ENCODE assay signal across 8 cellular contexts in the genomic region with DNA sequence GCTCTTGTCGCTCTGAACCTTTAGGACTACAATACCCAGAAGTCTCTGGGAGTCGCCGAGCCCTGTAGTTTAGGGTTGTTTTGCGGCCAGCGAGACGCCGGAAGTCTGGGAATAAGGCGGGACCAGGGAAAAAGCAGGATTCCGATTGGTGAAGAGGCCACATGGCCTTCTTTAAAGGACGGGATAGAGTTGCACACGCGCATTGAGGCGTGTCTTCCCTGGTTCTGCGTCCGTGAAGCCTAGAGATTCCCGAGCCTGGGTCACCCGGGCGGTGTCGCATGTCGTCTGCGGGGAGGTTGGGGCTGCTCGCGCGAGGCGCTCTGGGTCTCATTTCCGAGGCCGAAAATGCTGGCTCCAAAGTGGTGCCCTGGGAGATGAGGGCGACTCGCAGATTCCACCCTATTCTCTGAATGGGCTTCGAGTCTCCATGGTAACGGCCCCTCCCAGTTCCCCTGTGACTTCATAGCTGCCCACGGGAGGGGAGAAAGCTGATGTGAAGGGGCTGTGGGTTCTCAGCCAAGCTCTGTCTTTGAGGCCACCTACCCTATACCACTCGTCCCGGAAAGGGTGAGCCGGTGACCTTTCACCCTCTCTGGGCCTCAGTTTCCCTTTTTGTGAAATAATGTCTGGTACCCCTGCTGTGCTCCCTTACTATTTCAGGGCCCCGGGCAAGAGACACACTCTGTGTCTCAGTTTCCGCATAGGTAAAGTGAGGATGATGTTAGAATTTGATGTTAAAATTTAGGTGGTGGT. TPM values are rescaled to one million over a fixed set of nuclear protein-coding genes. Genes with fewer than 3 reads are reported as not detected.
DNase-seq lines count a peak whose midpoint lies in the region; ATAC-seq, FAIRE-seq and TF ChIP-seq lines count a peak whose summit lies in the region.

No MANE protein-coding gene starts in this region.

- no peaks in the 10 kb centered on the region for H3K9me3 Mint-ChIP-seq in mesothelial cell of epicardium

- FAIRE-seq in D721Med (lab: Jason Lieb, UNC), result no peak
- peak; percentile 99 for FAIRE-seq in endothelial cell of umbilical vein (lab: Jason Lieb, UNC)

- peak overlapping the region; percentile 99 for H3K27ac Mint-ChIP-seq in mesothelial cell of epicardium

- H3K4me3 ChIP-seq in OCI-LY1 (ENCODE audit: low read depth, low read length, poor library complexity, severe bottlenecking), result peak overlapping the region; percentile 70
- peak overlapping the region; percentile 66 to 89 (median 76) for H3K4me3 ChIP-seq in endothelial cell of umbilical vein (replicated peaks in 1 of 3; ENCODE audit: insufficient read depth in 1 of 3, low read depth in 1 of 3, low read length in 3 of 3)

- peak; percentile 82 for DNase-seq in D721Med (ENCODE audit: insufficient read length, low spot score)
- peak; percentile 95 for DNase-seq in HuH-7 (ENCODE audit: low spot score)
- DNase-seq in activated T-cell treated with anti-CD3 and anti-CD28 coated beads for 1 hour (ENCODE audit: low read depth), result peak; percentile 80
- peak; percentile 99 for DNase-seq in endothelial cell of umbilical vein (ENCODE audit: low read depth, low spot score)
- DNase-seq in mesothelial cell of epicardium (ENCODE audit: low spot score in 2 of 2, unreplicated experiment in 2 of 2), result peak; percentile 81 to 90
- peak; percentile 80 to 90 for DNase-seq in stimulated activated CD8-positive, alpha-beta memory T cell treated with anti-CD3 and anti-CD28 coated beads, Interleukin-15, amount 100 ng/mL, for 4 hours (ENCODE audit: low read depth in 2 of 2)

- POLR2A ChIA-PET in endothelial cell of umbilical vein (lab: Charles Lee), result interaction anchor here (0.6 kb wide), 2 partner anchors 16 to 148 kb away, joined by 4 to 6 read pairs; no protein-coding TSS in a partner anchor

- H3K27me3 Mint-ChIP-seq in mesothelial cell of epicardium (ENCODE audit: low read depth), result peaks cover 2% of the 10 kb centered on the region

- H3K36me3 Mint-ChIP-seq in mesothelial cell of epicardium, result peaks cover 6% of the 10 kb centered on the region

- H3K4me1 ChIP-seq in OCI-LY1 (ENCODE audit: insufficient read depth, low read length, severe bottlenecking), result peaks cover 14% of the 10 kb centered on the region
- H3K4me1 ChIP-seq in endothelial cell of umbilical vein (ENCODE audit: control insufficient read depth, extremely low read depth, insufficient read depth, low read length), result peaks cover 12% of the 10 kb centered on the region

- no peaks in the 10 kb centered on the region for H3F3A ChIP-seq in OCI-LY1 (ENCODE audit: insufficient read depth, low read length)

- H3K9me2 ChIP-seq in OCI-LY1 (ENCODE audit: low read depth, low read length), result no peaks in the 10 kb centered on the region

- H3K27me3 ChIP-seq in OCI-LY1 (ENCODE audit: insufficient read depth, low read length) (no peaks in the 10 kb centered on the region), endothelial cell of umbilical vein (ENCODE audit: control insufficient read depth in 2 of 2, insufficient read depth in 2 of 2, low read length in 2 of 2) (no peaks in the 10 kb centered on the region)

- H2AFZ ChIP-seq in OCI-LY1 (ENCODE audit: low read length) (peak overlapping the region; percentile 22; the same call in 1 of the 2 replicates), endothelial cell of umbilical vein (ENCODE audit: low read depth, low read length) (peak overlapping the region; percentile 97)

- H3K9ac ChIP-seq in OCI-LY1 (ENCODE audit: low read length) (peak overlapping the region; percentile 71), endothelial cell of umbilical vein (replicated peaks; ENCODE audit: extremely low read depth, insufficient read depth, low read length) (peak overlapping the region; percentile 99)

- dilution Hi-C loops in endothelial cell of umbilical vein (cut with MboI; ENCODE audit: extremely low pct_ligation_motif_present, low sequenced_read_pairs), result no loop called here

- peak; percentile 65 for ATAC-seq in GM21526 (IDR thresholded peaks at IDR 0.05; ENCODE audit: low FRiP score, unreplicated experiment)

- peak overlapping the region; percentile 91 for H3K27ac ChIP-seq in OCI-LY1 (ENCODE audit: low read depth, low read length, poor library complexity, severe bottlenecking)
- H3K27ac ChIP-seq in endothelial cell of umbilical vein (ENCODE audit: insufficient read depth, low read depth, low read length), result peak overlapping the region; percentile 98

- TF ChIP-seq CTCF in D721Med (IDR thresholded peaks at IDR 0.05; ENCODE audit: insufficient read depth, missing control alignments) (no peak), OCI-LY1 (IDR thresholded peaks at IDR 0.05; ENCODE audit: low read length) (no peak), endothelial cell of umbilical vein (IDR thresholded peaks at IDR 0.05; ENCODE audit: extremely low read depth in 1 of 2, insufficient read depth in 1 of 2, low read depth in 1 of 2, low read length in 2 of 2) (no peak), mesothelial cell of epicardium (IDR thresholded peaks at IDR 0.05; ENCODE audit: unreplicated experiment) (no peak)

- H3K4me2 ChIP-seq in OCI-LY1 (ENCODE audit: low read length), result peak overlapping the region; percentile 75
- peak overlapping the region; percentile 61 for H3K4me2 ChIP-seq in endothelial cell of umbilical vein (ENCODE audit: insufficient read depth, low read length)

- H3K4me3 Mint-ChIP-seq in mesothelial cell of epicardium, result peak overlapping the region; percentile 93

- H3K36me3 ChIP-seq in OCI-LY1 (ENCODE audit: insufficient read depth, low read length) (peaks cover 10% of the 10 kb centered on the region), endothelial cell of umbilical vein (ENCODE audit: control insufficient read depth in 2 of 2, extremely low read depth in 1 of 2, insufficient read depth in 2 of 2, low read length in 2 of 2) (no peaks in the 10 kb centered on the region)

- H3K79me2 ChIP-seq in OCI-LY1 (ENCODE audit: insufficient read depth, low read length), result no peaks in the 10 kb centered on the region
- no peaks in the 10 kb centered on the region for H3K79me2 ChIP-seq in endothelial cell of umbilical vein (ENCODE audit: control insufficient read depth, insufficient read depth, low read length)

- H3K9me3 ChIP-seq in OCI-LY1 (ENCODE audit: low read length) (no peaks in the 10 kb centered on the region), endothelial cell of umbilical vein (replicated peaks; ENCODE audit: control insufficient read depth, insufficient read depth, low read length) (no peaks in the 10 kb centered on the region)

- H3K4me1 Mint-ChIP-seq in mesothelial cell of epicardium, result peaks cover 17% of the 10 kb centered on the region

- TF ChIP-seq POLR2A in endothelial cell of umbilical vein (IDR thresholded peaks at IDR 0.05; ENCODE audit: low read depth, low read length), result peak; percentile 62

- H4K20me1 ChIP-seq in OCI-LY1 (ENCODE audit: insufficient read depth, low read length) (no peaks in the 10 kb centered on the region), endothelial cell of umbilical vein (replicated peaks; ENCODE audit: control insufficient read depth, extremely low read depth, insufficient read depth, low read length) (no peaks in the 10 kb centered on the region)

- intact Hi-C loops in endothelial cell of umbilical vein (cut with micrococcal nuclease), result loop anchor here (1.0 to 2.0 kb wide), 4 partner anchors 42 to 248 kb away; partner anchors contain the start of gene EDDM13

- H3K9me1 ChIP-seq in endothelial cell of umbilical vein (replicated peaks; ENCODE audit: control insufficient read depth, extremely low read depth, insufficient read depth, low read length), result no peaks in the 10 kb centered on the region

- CTCF ChIA-PET in endothelial cell of umbilical vein (lab: Charles Lee), result interaction anchor here (0.6 to 3.5 kb wide), 8 partner anchors 10 to 249 kb away, joined by 3 to 54 read pairs (median 4); no protein-coding TSS in a partner anchor

- BruUV-seq in endothelial cell of umbilical vein (replicated peaks; lab: Mats Ljungman, UMichigan), result TSS peak; percentile 74

TF ChIP-seq in endothelial cell of umbilical vein, 7 proteins besides CTCF, POLR2A, EP300 and RAD21:
- no peak for TF ChIP-seq MYC (IDR thresholded peaks at IDR 0.05; ENCODE audit: low read depth, low read length)
- no peak for TF ChIP-seq FOS (IDR thresholded peaks at IDR 0.05; ENCODE audit: borderline replicate concordance, insufficient read depth, low read length)
- TF ChIP-seq, protein P1, sequence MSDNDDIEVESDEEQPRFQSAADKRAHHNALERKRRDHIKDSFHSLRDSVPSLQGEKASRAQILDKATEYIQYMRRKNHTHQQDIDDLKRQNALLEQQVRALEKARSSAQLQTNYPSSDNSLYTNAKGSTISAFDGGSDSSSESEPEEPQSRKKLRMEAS (IDR thresholded peaks at IDR 0.05; ENCODE audit: insufficient read depth, insufficient read length), result peak; percentile 87
- no peak for TF ChIP-seq EZH2 (IDR thresholded peaks at IDR 0.05; ENCODE audit: borderline replicate concordance, low read depth, low read length, severe bottlenecking)
- TF ChIP-seq POLR2AphosphoS5 (IDR thresholded peaks at IDR 0.05; ENCODE audit: insufficient read depth, low read depth, low read length), result peak; percentile 57
- no peak for TF ChIP-seq GATA2 (IDR thresholded peaks at IDR 0.05; ENCODE audit: insufficient read depth, insufficient read length, low read depth, low read length)
- no peak for TF ChIP-seq JUN (IDR thresholded peaks at IDR 0.05; ENCODE audit: borderline replicate concordance, insufficient read depth, insufficient read length, low read depth)
TF ChIP-seq in endothelial cell of umbilical vein: peak in this region for 2.

RNA-seq across cellular contexts. Expression of gene ZSCAN5A, which starts 0.6 kb away (rescaled TPM):
- total RNA-seq in endothelial cell of umbilical vein, result 12.0 and 12.2 TPM in 2 replicates
- polyA plus RNA-seq in endothelial cell of umbilical vein, result 5.1 and 9.9 TPM in 2 replicates
- polyA plus RNA-seq in endothelial cell of umbilical vein (2011; cell fraction: cytosol; rRNA removed), result 8.6 and 10.7 TPM in 2 replicates
- 9.1 and 10.9 TPM in 2 replicates for polyA plus RNA-seq in endothelial cell of umbilical vein (2011; cell fraction: nucleus; rRNA removed)
- polyA plus RNA-seq in endothelial cell of umbilical vein (2012), result 9.8 and 10.8 TPM in 2 replicates
- 23.7 and 24.8 TPM in 2 replicates for polyA minus RNA-seq in endothelial cell of umbilical vein
- polyA minus RNA-seq in endothelial cell of umbilical vein (2011; cell fraction: cytosol; rRNA and poly(A)+ RNA removed), result 19.2 TPM
- polyA minus RNA-seq in endothelial cell of umbilical vein (2011; cell fraction: nucleus; rRNA and poly(A)+ RNA removed), result 33.0 and 44.9 TPM in 2 replicates
- total RNA-seq in mesothelial cell of epicardium, result 14.8 to 18.8 TPM (median 15.3 TPM) in 3 replicates

RNA-seq across cellular contexts. Expression of gene EDDM13, which starts 42.7 kb away (rescaled TPM):
- 0.65 TPM in 1 of 2 replicates, not detected in the other for total RNA-seq in endothelial cell of umbilical vein
- polyA plus RNA-seq in endothelial cell of umbilical vein, result 0.51 and 1.2 TPM in 2 replicates
- polyA plus RNA-seq in endothelial cell of umbilical vein (2011; cell fraction: cytosol; rRNA removed), result 0.41 and 0.47 TPM in 2 replicates
- 0.59 TPM in 1 of 2 replicates, not detected in the other for polyA plus RNA-seq in endothelial cell of umbilical vein (2011; cell fraction: nucleus; rRNA removed)
- 0.55 and 1.9 TPM in 2 replicates for polyA plus RNA-seq in endothelial cell of umbilical vein (2012)
- polyA minus RNA-seq in endothelial cell of umbilical vein, result not detected in 2 replicates
- not detected for polyA minus RNA-seq in endothelial cell of umbilical vein (2011; cell fraction: cytosol; rRNA and poly(A)+ RNA removed)
- polyA minus RNA-seq in endothelial cell of umbilical vein (2011; cell fraction: nucleus; rRNA and poly(A)+ RNA removed), result not detected in 2 replicates
- total RNA-seq in mesothelial cell of epicardium, result not detected in 3 replicates

Comparison
In these comparisons a context has a peak if more than half of its experiments do, and no peak if none do; other contexts are left out.
1. Peak in every context shown above with its lines: DNase-seq, ATAC-seq, H3K4me3 ChIP-seq and H3K27ac ChIP-seq.